8 cellular contexts compared by ENCODE assay signal in genomic region chr3:73432021-73432722, GRCh38.
A peak's percentile ranks its signal among the peaks of the same experiment; 100 is the strongest.
DNase-seq lines count a peak whose midpoint lies in the region; ATAC-seq and TF ChIP-seq lines count a peak whose summit lies in the region.

No MANE protein-coding gene starts in this region.

- no peaks in the 10 kb centered on the region for H3K9me3 ChIP-seq in psoas muscle

- intact Hi-C loops in psoas muscle (cut with DNase I): loop anchor here in 1 of 2 donors (5.0 kb wide), 1 partner anchor 330 kb away; no protein-coding TSS in a partner anchor

- peak; percentile 60 for DNase-seq in DMS 273 (lab: John Stamatoyannopoulos, UW; ENCODE audit: unreplicated experiment)
- no peak for DNase-seq in DMS 273 treated with DMSO at 0.1 percent for 48 hours (lab: John Stamatoyannopoulos, UW)
- peak; percentile 61 for DNase-seq in RKO (ENCODE audit: low spot score)
- DNase-seq in fibroblast of mammary gland (ENCODE audit: low read depth): peak; percentile 63
- DNase-seq in psoas muscle: no peak
- DNase-seq in kidney glomerular epithelial cell (lab: John Stamatoyannopoulos, UW): no peak
- DNase-seq in NCI-H1930 (lab: John Stamatoyannopoulos, UW): no peak

- TF ChIP-seq CTCF in fibroblast of mammary gland (conservative IDR thresholded peaks at IDR 0.05; ENCODE audit: control insufficient read depth, insufficient read depth, low read depth, low read length): peak; percentile 70
- TF ChIP-seq CTCF in psoas muscle (IDR thresholded peaks at IDR 0.05): peak; percentile 69

- H3K36me3 ChIP-seq in psoas muscle (ENCODE audit: insufficient read depth in 1 of 2, low read depth in 1 of 2): no peaks in the 10 kb centered on the region

- H3K27me3 ChIP-seq in psoas muscle (ENCODE audit: insufficient read depth in 3 of 3, low read length in 2 of 3): no peaks in the 10 kb centered on the region

- H3K4me1 ChIP-seq in psoas muscle: peaks cover 36% of the 10 kb centered on the region

- 43 to 56% (median 47%) methylated on average over 9 of the region's 9 CpGs for WGBS in psoas muscle, 3 donors

- H3K27ac ChIP-seq in psoas muscle: no peak overlapping the region

- ATAC-seq in HG02642 (IDR thresholded peaks at IDR 0.05; ENCODE audit: poor library complexity, unreplicated experiment): peak; percentile 58
- ATAC-seq in psoas muscle: peak in 3 of 4 donors; percentile 36 to 73 (median 58)

- H3K4me3 ChIP-seq in fibroblast of mammary gland (ENCODE audit: control insufficient read depth, low read depth, low read length): no peak overlapping the region
- H3K4me3 ChIP-seq in psoas muscle: no peak overlapping the region

Comparison
In these comparisons a context has a peak if more than half of its experiments do, and no peak if none do; other contexts are left out.
1. DNase-seq: peak in DMS 273 (single experiment), RKO (single experiment) and fibroblast of mammary gland (single experiment); none in DMS 273 treated with DMSO at 0.1 percent for 48 hours (single experiment), psoas muscle (0 of 2), kidney glomerular epithelial cell (single experiment) and NCI-H1930 (0 of 2).